In genomic region chr9:68530618-68531017, GRCh38 we compare ENCODE assay signal across 13 cellular contexts. TPM values are rescaled to one million over a fixed set of nuclear protein-coding genes. Genes with fewer than 3 reads are reported as not detected.
DNase-seq lines count a peak whose midpoint lies in the region; ATAC-seq, FAIRE-seq and TF ChIP-seq lines count a peak whose summit lies in the region.
"Had no signal": no experiment of that assay in that cellular context is flagged by ENCODE, and none has a peak within 500 bp of the region (broad histone marks: within the 10 kb centered on the region; RNA-seq: fewer than 3 reads in every experiment).

No MANE protein-coding gene starts in this region.

- H2AK9ac ChIP-seq in IMR-90 (replicated peaks; ENCODE audit: low read depth, low read length, poor library complexity): no peak overlapping the region

- H3K14ac ChIP-seq in IMR-90 (replicated peaks; ENCODE audit: low read depth, low read length): no peak overlapping the region

- 10% methylated on average over 2 of the region's 7 CpGs; no CpG with 5 or more reads in 1 of the 2 experiments for WGBS in IMR-90 (ENCODE audit: extremely low coverage in 2 of 2, insufficient read length in 1 of 2), 2 experiments
- WGBS in stomach, 5 donors: 29 to 36% (median 33%) methylated on average over 7 of the region's 7 CpGs

- no peak overlapping the region for H2AK5ac ChIP-seq in IMR-90 (ENCODE audit: low read depth, low read length)

- peak; percentile 91 for TF ChIP-seq EP300 in stomach (IDR thresholded peaks at IDR 0.05)

- no peak overlapping the region for H3K18ac ChIP-seq in IMR-90 (ENCODE audit: low read depth, low read length)

- no peaks in the 10 kb centered on the region for H3K27me3 ChIP-seq in IMR-90 (ENCODE audit: control insufficient read depth, insufficient read depth, low read length)
- no peaks in the 10 kb centered on the region for H3K27me3 ChIP-seq in stomach
- H3K27me3 ChIP-seq: MG63 had no signal

- TF ChIP-seq RAD21 in IMR-90 (IDR thresholded peaks at IDR 0.05; ENCODE audit: low read length): no peak

- intact Hi-C loops in IMR-90 (cut with micrococcal nuclease): no loop called here
- intact Hi-C loops in stomach (cut with DNase I; ENCODE audit: low total_unique reads): no loop called here

- no peak overlapping the region for H3K56ac ChIP-seq in IMR-90 (ENCODE audit: extremely low read depth, insufficient read depth, low read length)

- H2BK5ac ChIP-seq in IMR-90 (ENCODE audit: low read depth, low read length, poor library complexity, severe bottlenecking): no peak overlapping the region

- H2BK20ac ChIP-seq in IMR-90 (ENCODE audit: low read depth, low read length): no peak overlapping the region

- no peak overlapping the region for H4K8ac ChIP-seq in IMR-90 (ENCODE audit: low read depth in 2 of 2, low read length in 2 of 2)

- no peak overlapping the region for H2BK120ac ChIP-seq in IMR-90 (ENCODE audit: low read depth, low read length)

- POLR2A ChIA-PET in IMR-90 (lab: Charles Lee; ENCODE audit: unreplicated experiment): no interaction called here

- no peak overlapping the region for H3K9ac ChIP-seq in IMR-90 (ENCODE audit: low read depth, low read length)

- TF ChIP-seq CTCF in IMR-90 (conservative IDR thresholded peaks at IDR 0.05; ENCODE audit: low read depth, low read length): 0 out of 2 replicates have a peak, but pooled peaks have one; percentile 11
- no peak for TF ChIP-seq CTCF in stomach (IDR thresholded peaks at IDR 0.05)

- no peaks in the 10 kb centered on the region for H4K20me1 ChIP-seq in IMR-90 (ENCODE audit: insufficient read depth, low read length)

- no peak overlapping the region for H3K4ac ChIP-seq in IMR-90 (ENCODE audit: low read depth, low read length)

- H3K4me2 ChIP-seq in IMR-90 (ENCODE audit: low read depth, low read length): no peak overlapping the region

- in situ Hi-C loops in IMR-90 (cut with MboI; ENCODE audit: low sequenced_read_pairs): no loop called here

- no peak overlapping the region for H3K27ac ChIP-seq in IMR-90 (ENCODE audit: insufficient read depth, low read length)
- H3K27ac ChIP-seq in stomach: peak overlapping the region in 4 of 5 donors; percentile 9 to 68 (median 58)

- ATAC-seq in IMR-90 (ENCODE audit: low read depth): no peak
- ATAC-seq in left lobe of liver: peak; percentile 96
- ATAC-seq in HG02571 (IDR thresholded peaks at IDR 0.05; ENCODE audit: unreplicated experiment): no peak
- ATAC-seq in HG03039 (IDR thresholded peaks at IDR 0.05; ENCODE audit: unreplicated experiment): no peak
- ATAC-seq: stimulated activated memory B cell treated with anti-CD40 and anti-IgM and Interleukin-4, amounts not matched to agents 10 μg/mL and 1 μg/mL and 100 μg/mL, for 72 hours had no signal

- H3K4me1 ChIP-seq in IMR-90 (ENCODE audit: control insufficient read depth, insufficient read depth, low read length) (no peaks in the 10 kb centered on the region), stomach (peaks cover 0 to 27% (median 9%) of the 10 kb centered on the region in 4 donors)

- dilution Hi-C loops in IMR-90 (cut with HindIII; ENCODE audit: low sequenced_read_pairs, unreplicated experiment): no loop called here

- no peaks in the 10 kb centered on the region for H3K9me3 ChIP-seq in IMR-90 (ENCODE audit: control insufficient read depth, insufficient read depth, low read length)
- no peaks in the 10 kb centered on the region for H3K9me3 ChIP-seq in stomach
- H3K9me3 ChIP-seq: MG63 had no signal

- H3K79me1 ChIP-seq in IMR-90 (ENCODE audit: low read depth in 1 of 2, low read length in 2 of 2): no peaks in the 10 kb centered on the region

- FAIRE-seq in frontal cortex (lab: Jason Lieb, UNC): no peak
- FAIRE-seq: islet of Langerhans had no signal

- CTCF ChIA-PET in IMR-90 (lab: Yijun Ruan, JAX): interaction anchor here (1.0 kb wide), 1 partner anchor 8 kb away, joined by 3 read pairs; no protein-coding TSS in a partner anchor

- DNase-seq in IMR-90: peak; percentile 19
- DNase-seq in ecto neural progenitor cell (ENCODE audit: low spot score): peak; percentile 50
- peak; percentile 75 for DNase-seq in left lobe of liver (ENCODE audit: low spot score)
- peak; percentile 61 for DNase-seq in stomach
- DNase-seq in frontal cortex (ENCODE audit: low spot score in 2 of 2): no peak
- DNase-seq: activated CD4-positive, CD25-positive, alpha-beta regulatory T cell treated with anti-CD3 and anti-CD28 coated beads, Interleukin-2, amount 50 U/mL, for 72 hours; activated naive CD4-positive, alpha-beta T cell treated with Interleukin-2 at 50 U/mL for 16 hours; MG63 had no signal

- H2BK15ac ChIP-seq in IMR-90 (ENCODE audit: low read depth, low read length): no peak overlapping the region

- H2AFZ ChIP-seq in IMR-90 (replicated peaks; ENCODE audit: low read length, poor library complexity): no peak overlapping the region

- H3K4me3 ChIP-seq in IMR-90 (ENCODE audit: insufficient read depth, low read depth, low read length) (no peak overlapping the region), stomach (no peak overlapping the region)
- H3K4me3 ChIP-seq: MG63 had no signal

- no peaks in the 10 kb centered on the region for H3K9me1 ChIP-seq in IMR-90 (ENCODE audit: insufficient read depth, low read length)

- H3K36me3 ChIP-seq in IMR-90 (ENCODE audit: control insufficient read depth, insufficient read depth, low read length) (no peaks in the 10 kb centered on the region), stomach (peaks cover 0 to 24% (median 7%) of the 10 kb centered on the region in 4 donors)
- H3K36me3 ChIP-seq: MG63 had no signal

- TF ChIP-seq POLR2A in IMR-90 (IDR thresholded peaks at IDR 0.05; ENCODE audit: low read depth, low read length) (no peak), stomach (IDR thresholded peaks at IDR 0.05) (no peak)

- H3K23ac ChIP-seq in IMR-90 (ENCODE audit: low read depth, low read length): no peak overlapping the region

- no peak overlapping the region for H4K91ac ChIP-seq in IMR-90 (ENCODE audit: insufficient read depth, low read depth, low read length)

- no peak overlapping the region for H4K5ac ChIP-seq in IMR-90 (ENCODE audit: low read depth, low read length)

- no TSS peak for BruUV-seq in IMR-90 (replicated peaks; lab: Mats Ljungman, UMichigan)

TF ChIP-seq in IMR-90, 13 proteins besides CTCF, POLR2A, EP300 and RAD21:
- TF ChIP-seq CEBPB (IDR thresholded peaks at IDR 0.05; ENCODE audit: low read depth, low read length) (peak; percentile 36; the same call in 1 of the 2 replicates), SMC3 (IDR thresholded peaks at IDR 0.05; ENCODE audit: low read depth, low read length) (no peak)

RNA-seq across cellular contexts. Expression of gene TMEM252, which starts 10.1 kb away (rescaled TPM):
- not detected in 2 replicates for total RNA-seq in IMR-90 (2012; rRNA removed)
- not detected in 2 replicates for polyA plus RNA-seq in IMR-90 (2012; rRNA removed)
- polyA plus RNA-seq in IMR-90 (2012; cell fraction: cytosol; rRNA removed): not detected in 2 replicates
- polyA plus RNA-seq in IMR-90 (2012; cell fraction: nucleus; rRNA removed; ENCODE audit: low replicate concordance): not detected in 2 replicates
- not detected for total RNA-seq in left lobe of liver
- total RNA-seq in stomach: not detected
- not detected for polyA plus RNA-seq in stomach
- total RNA-seq in frontal cortex: not detected
- total RNA-seq: RPMI7951 had no signal

Comparison
In these comparisons a context has a peak if more than half of its experiments do, and no peak if none do; other contexts are left out.
1. DNase-seq: peak in IMR-90 (single experiment), ecto neural progenitor cell (single experiment), left lobe of liver (single experiment) and stomach (single experiment); none in frontal cortex (0 of 2).